ENCODE assay signal across 23 cellular contexts in the genomic region with DNA sequence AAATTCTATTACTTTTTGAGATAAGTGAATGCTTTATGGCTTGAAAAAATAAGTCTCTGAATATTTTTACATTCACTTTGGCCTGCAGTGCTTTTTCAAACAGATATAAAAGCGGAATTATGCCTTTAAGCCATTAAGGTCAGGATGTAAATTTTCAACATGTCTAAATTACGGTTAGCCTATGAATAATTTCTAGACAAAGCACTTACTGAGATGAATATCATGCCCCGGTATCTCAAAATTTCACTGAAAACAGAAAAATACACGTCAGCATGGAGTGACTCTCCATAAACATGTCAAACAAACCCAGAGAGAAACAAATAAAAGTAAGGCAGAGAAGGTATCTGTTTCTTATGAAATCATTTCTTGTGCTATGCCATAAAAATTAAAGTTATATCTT.
DNase-seq lines count a peak whose midpoint lies in the region; ATAC-seq and TF ChIP-seq lines count a peak whose summit lies in the region.
"Had no signal": no experiment of that assay in that cellular context is flagged by ENCODE, and none has a peak within 500 bp of the region (broad histone marks: within the 10 kb centered on the region; RNA-seq: fewer than 3 reads in every experiment).

No MANE protein-coding gene starts in this region.

- ATAC-seq in SK-N-SH treated with all-trans-retinoic acid at 6 μM for 48 hours (no peak), natural killer cell (no peak)
- no peak for ATAC-seq in stimulated activated memory B cell treated with anti-CD40 and anti-IgM and Interleukin-4, amounts not matched to agents 10 μg/mL and 1 μg/mL and 100 μg/mL, for 72 hours
- ATAC-seq: A549, GM12878, HCT116 had no signal

- H3K79me2 ChIP-seq in OCI-LY3 (ENCODE audit: low read length) (no peaks in the 10 kb centered on the region), neural cell (replicated peaks; ENCODE audit: insufficient read depth, low read length) (no peaks in the 10 kb centered on the region)

- peaks cover 6% of the 10 kb centered on the region for H3K36me3 Mint-ChIP-seq in natural killer cell
- H3K36me3 Mint-ChIP-seq in stimulated activated memory B cell treated with anti-CD40 and anti-IgM and Interleukin-4, amounts not matched to agents 10 μg/mL and 1 μg/mL and 100 μg/mL, for 72 hours: no peaks in the 10 kb centered on the region
- H3K36me3 Mint-ChIP-seq: CD4-positive, alpha-beta memory T cell had no signal

- peaks cover 11 to 17% of the 10 kb centered on the region in 2 donors for H3K9me3 Mint-ChIP-seq in natural killer cell
- no peaks in the 10 kb centered on the region for H3K9me3 Mint-ChIP-seq in stimulated activated memory B cell treated with anti-CD40 and anti-IgM and Interleukin-4, amounts not matched to agents 10 μg/mL and 1 μg/mL and 100 μg/mL, for 72 hours
- H3K9me3 Mint-ChIP-seq: H9 had no signal

- H2AFZ ChIP-seq in OCI-LY3 (ENCODE audit: low read depth, low read length) (peak overlapping the region; percentile 26; the same call in 1 of the 2 replicates), neural cell (ENCODE audit: low read depth, low read length) (no peak overlapping the region)
- H2AFZ ChIP-seq: GM23248 had no signal

- H3K4me3 ChIP-seq in OCI-LY3 (ENCODE audit: low read length): no peak overlapping the region
- H3K4me3 ChIP-seq in neural cell (ENCODE audit: low read length): no peak overlapping the region
- no peak overlapping the region for H3K4me3 ChIP-seq in ascending aorta
- H3K4me3 ChIP-seq: A549, GM12878, GM23248 had no signal

- no peaks in the 10 kb centered on the region for H3K9me3 ChIP-seq in OCI-LY3 (ENCODE audit: insufficient read depth, low read length)
- no peaks in the 10 kb centered on the region for H3K9me3 ChIP-seq in neural cell (ENCODE audit: low read length)
- no peaks in the 10 kb centered on the region for H3K9me3 ChIP-seq in ascending aorta
- H3K9me3 ChIP-seq: A549 had no signal

- TF ChIP-seq EP300 in neural cell (conservative IDR thresholded peaks at IDR 0.05; ENCODE audit: poor library complexity, severe bottlenecking): no peak

- H3K27me3 Mint-ChIP-seq in natural killer cell (ENCODE audit: low read depth in 2 of 2): no peaks in the 10 kb centered on the region
- H3K27me3 Mint-ChIP-seq in stimulated activated memory B cell treated with anti-CD40 and anti-IgM and Interleukin-4, amounts not matched to agents 10 μg/mL and 1 μg/mL and 100 μg/mL, for 72 hours: no peaks in the 10 kb centered on the region
- H3K27me3 Mint-ChIP-seq: CD4-positive, alpha-beta memory T cell had no signal

- H3K4me3 Mint-ChIP-seq in natural killer cell: no peak overlapping the region
- H3K4me3 Mint-ChIP-seq in stimulated activated memory B cell treated with anti-CD40 and anti-IgM and Interleukin-4, amounts not matched to agents 10 μg/mL and 1 μg/mL and 100 μg/mL, for 72 hours: no peak overlapping the region
- H3K4me3 Mint-ChIP-seq: CD4-positive, alpha-beta memory T cell; H9 had no signal

- H3K27ac ChIP-seq in OCI-LY3 (ENCODE audit: low read length) (no peak overlapping the region), neural cell (ENCODE audit: low read length) (peak overlapping the region; percentile 16), ascending aorta (no peak overlapping the region)
- H3K27ac ChIP-seq: A549, GM23248 had no signal

- no peaks in the 10 kb centered on the region for H3K4me1 Mint-ChIP-seq in natural killer cell
- no peaks in the 10 kb centered on the region for H3K4me1 Mint-ChIP-seq in stimulated activated memory B cell treated with anti-CD40 and anti-IgM and Interleukin-4, amounts not matched to agents 10 μg/mL and 1 μg/mL and 100 μg/mL, for 72 hours
- H3K4me1 Mint-ChIP-seq: CD4-positive, alpha-beta memory T cell had no signal

- H3K36me3 ChIP-seq in OCI-LY3 (replicated peaks; ENCODE audit: low read depth, low read length) (no peaks in the 10 kb centered on the region), neural cell (ENCODE audit: insufficient read depth, low read length) (no peaks in the 10 kb centered on the region), ascending aorta (no peaks in the 10 kb centered on the region)

- H3K4me1 ChIP-seq in OCI-LY3 (ENCODE audit: low read length): peaks cover 17% of the 10 kb centered on the region
- H3K4me1 ChIP-seq in ascending aorta: no peaks in the 10 kb centered on the region
- H3K4me1 ChIP-seq: A549 had no signal

- H3K9ac ChIP-seq in OCI-LY3 (ENCODE audit: low read length) (no peak overlapping the region), neural cell (ENCODE audit: low read length) (no peak overlapping the region)
- H3K9ac ChIP-seq: GM23248 had no signal

- DNase-seq in left kidney (ENCODE audit: low read depth, low spot score) (peak; percentile 7), natural killer cell (no peak), erythroblast (lab: John Stamatoyannopoulos, UW) (no peak), ascending aorta (ENCODE audit: low spot score in 2 of 2) (no peak)
- DNase-seq: 8988T; AML-193; C1 segment of cervical spinal cord; Calu3; CD4-positive, alpha-beta memory T cell; COR-L47; DMS 273 treated with DMSO at 0.1 percent for 48 hours; DMS79; EL; GDM1; H9 had no signal

- intact Hi-C loops in natural killer cell (cut with micrococcal nuclease): no loop called here
- intact Hi-C loops in ascending aorta (cut with DNase I): no loop called here

- no peak for TF ChIP-seq CTCF in OCI-LY3 (IDR thresholded peaks at IDR 0.05; ENCODE audit: low read depth, low read length)
- TF ChIP-seq CTCF in neural cell (IDR thresholded peaks at IDR 0.05; ENCODE audit: poor library complexity, severe bottlenecking): no peak
- no peak for TF ChIP-seq CTCF in natural killer cell (IDR thresholded peaks at IDR 0.05)
- no peak for TF ChIP-seq CTCF in ascending aorta (IDR thresholded peaks at IDR 0.05)

- H4K20me1 ChIP-seq in OCI-LY3 (ENCODE audit: insufficient read depth, low read length) (no peaks in the 10 kb centered on the region), neural cell (ENCODE audit: insufficient read depth) (no peaks in the 10 kb centered on the region)

- H3K27me3 ChIP-seq in OCI-LY3 (ENCODE audit: low read depth, low read length) (no peaks in the 10 kb centered on the region), neural cell (ENCODE audit: insufficient read depth, low read depth, low read length) (no peaks in the 10 kb centered on the region), ascending aorta (no peaks in the 10 kb centered on the region)

- no peaks in the 10 kb centered on the region for H3F3A ChIP-seq in neural cell (ENCODE audit: insufficient read depth, low read length, poor library complexity, severe bottlenecking)

- no peak overlapping the region for H3K27ac Mint-ChIP-seq in natural killer cell
- no peak overlapping the region for H3K27ac Mint-ChIP-seq in stimulated activated memory B cell treated with anti-CD40 and anti-IgM and Interleukin-4, amounts not matched to agents 10 μg/mL and 1 μg/mL and 100 μg/mL, for 72 hours
- H3K27ac Mint-ChIP-seq: CD4-positive, alpha-beta memory T cell; H9 had no signal

- H3K9me2 ChIP-seq in neural cell (ENCODE audit: insufficient read depth, low read length): no peaks in the 10 kb centered on the region

- no peak for TF ChIP-seq RAD21 in neural cell (conservative IDR thresholded peaks at IDR 0.05)

- H3K4me2 ChIP-seq in OCI-LY3 (ENCODE audit: low read length) (peak overlapping the region; percentile 42), neural cell (ENCODE audit: low read length) (peak overlapping the region; percentile 9)
- H3K4me2 ChIP-seq: A549 had no signal

- TF ChIP-seq POLR2A in erythroblast (IDR thresholded peaks at IDR 0.05; ENCODE audit: low read length): no peak

TF ChIP-seq in SK-N-SH treated with all-trans-retinoic acid at 6 μM for 48 hours, 23 proteins besides CTCF, POLR2A, EP300 and RAD21:
- no peak; the same call in 1 of the 2 replicates for TF ChIP-seq ARNTL (CRISPR knock-in tag; IDR thresholded peaks at IDR 0.05; ENCODE audit: borderline replicate concordance, low read depth)
- TF ChIP-seq ESRRG (CRISPR knock-in tag; IDR thresholded peaks at IDR 0.05): no peak
- TF ChIP-seq BACH2 (CRISPR knock-in tag; IDR thresholded peaks at IDR 0.05; ENCODE audit: borderline replicate concordance): no peak
- no peak for TF ChIP-seq ZC3H10 (CRISPR knock-in tag; IDR thresholded peaks at IDR 0.05)
- TF ChIP-seq RARB (CRISPR knock-in tag; IDR thresholded peaks at IDR 0.05): no peak
- peak; percentile 100 for TF ChIP-seq ISL1 (CRISPR knock-in tag; IDR thresholded peaks at IDR 0.05)
- TF ChIP-seq ZFP3 (CRISPR knock-in tag; IDR thresholded peaks at IDR 0.05): no peak
- TF ChIP-seq ZNF565 (CRISPR knock-in tag; conservative IDR thresholded peaks at IDR 0.05; ENCODE audit: low read depth): no peak

TF ChIP-seq in neural cell, 6 proteins besides CTCF, POLR2A, EP300 and RAD21:
- TF ChIP-seq POLR2AphosphoS5 (IDR thresholded peaks at IDR 0.05) (no peak), EZH2 (IDR thresholded peaks at IDR 0.05; ENCODE audit: borderline replicate concordance, insufficient read depth, low read length, poor library complexity, severe bottlenecking) (no peak), SMC3 (conservative IDR thresholded peaks at IDR 0.05; ENCODE audit: poor library complexity) (no peak), TAF1 (IDR thresholded peaks at IDR 0.05; ENCODE audit: low read depth) (no peak), MXI1 (conservative IDR thresholded peaks at IDR 0.05; ENCODE audit: poor library complexity, severe bottlenecking) (no peak)
- TF ChIP-seq, protein P1, sequence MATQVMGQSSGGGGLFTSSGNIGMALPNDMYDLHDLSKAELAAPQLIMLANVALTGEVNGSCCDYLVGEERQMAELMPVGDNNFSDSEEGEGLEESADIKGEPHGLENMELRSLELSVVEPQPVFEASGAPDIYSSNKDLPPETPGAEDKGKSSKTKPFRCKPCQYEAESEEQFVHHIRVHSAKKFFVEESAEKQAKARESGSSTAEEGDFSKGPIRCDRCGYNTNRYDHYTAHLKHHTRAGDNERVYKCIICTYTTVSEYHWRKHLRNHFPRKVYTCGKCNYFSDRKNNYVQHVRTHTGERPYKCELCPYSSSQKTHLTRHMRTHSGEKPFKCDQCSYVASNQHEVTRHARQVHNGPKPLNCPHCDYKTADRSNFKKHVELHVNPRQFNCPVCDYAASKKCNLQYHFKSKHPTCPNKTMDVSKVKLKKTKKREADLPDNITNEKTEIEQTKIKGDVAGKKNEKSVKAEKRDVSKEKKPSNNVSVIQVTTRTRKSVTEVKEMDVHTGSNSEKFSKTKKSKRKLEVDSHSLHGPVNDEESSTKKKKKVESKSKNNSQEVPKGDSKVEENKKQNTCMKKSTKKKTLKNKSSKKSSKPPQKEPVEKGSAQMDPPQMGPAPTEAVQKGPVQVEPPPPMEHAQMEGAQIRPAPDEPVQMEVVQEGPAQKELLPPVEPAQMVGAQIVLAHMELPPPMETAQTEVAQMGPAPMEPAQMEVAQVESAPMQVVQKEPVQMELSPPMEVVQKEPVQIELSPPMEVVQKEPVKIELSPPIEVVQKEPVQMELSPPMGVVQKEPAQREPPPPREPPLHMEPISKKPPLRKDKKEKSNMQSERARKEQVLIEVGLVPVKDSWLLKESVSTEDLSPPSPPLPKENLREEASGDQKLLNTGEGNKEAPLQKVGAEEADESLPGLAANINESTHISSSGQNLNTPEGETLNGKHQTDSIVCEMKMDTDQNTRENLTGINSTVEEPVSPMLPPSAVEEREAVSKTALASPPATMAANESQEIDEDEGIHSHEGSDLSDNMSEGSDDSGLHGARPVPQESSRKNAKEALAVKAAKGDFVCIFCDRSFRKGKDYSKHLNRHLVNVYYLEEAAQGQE (IDR thresholded peaks at IDR 0.05; ENCODE audit: borderline replicate concordance): no peak
